8 cellular contexts compared by ENCODE assay signal in the genomic region with DNA sequence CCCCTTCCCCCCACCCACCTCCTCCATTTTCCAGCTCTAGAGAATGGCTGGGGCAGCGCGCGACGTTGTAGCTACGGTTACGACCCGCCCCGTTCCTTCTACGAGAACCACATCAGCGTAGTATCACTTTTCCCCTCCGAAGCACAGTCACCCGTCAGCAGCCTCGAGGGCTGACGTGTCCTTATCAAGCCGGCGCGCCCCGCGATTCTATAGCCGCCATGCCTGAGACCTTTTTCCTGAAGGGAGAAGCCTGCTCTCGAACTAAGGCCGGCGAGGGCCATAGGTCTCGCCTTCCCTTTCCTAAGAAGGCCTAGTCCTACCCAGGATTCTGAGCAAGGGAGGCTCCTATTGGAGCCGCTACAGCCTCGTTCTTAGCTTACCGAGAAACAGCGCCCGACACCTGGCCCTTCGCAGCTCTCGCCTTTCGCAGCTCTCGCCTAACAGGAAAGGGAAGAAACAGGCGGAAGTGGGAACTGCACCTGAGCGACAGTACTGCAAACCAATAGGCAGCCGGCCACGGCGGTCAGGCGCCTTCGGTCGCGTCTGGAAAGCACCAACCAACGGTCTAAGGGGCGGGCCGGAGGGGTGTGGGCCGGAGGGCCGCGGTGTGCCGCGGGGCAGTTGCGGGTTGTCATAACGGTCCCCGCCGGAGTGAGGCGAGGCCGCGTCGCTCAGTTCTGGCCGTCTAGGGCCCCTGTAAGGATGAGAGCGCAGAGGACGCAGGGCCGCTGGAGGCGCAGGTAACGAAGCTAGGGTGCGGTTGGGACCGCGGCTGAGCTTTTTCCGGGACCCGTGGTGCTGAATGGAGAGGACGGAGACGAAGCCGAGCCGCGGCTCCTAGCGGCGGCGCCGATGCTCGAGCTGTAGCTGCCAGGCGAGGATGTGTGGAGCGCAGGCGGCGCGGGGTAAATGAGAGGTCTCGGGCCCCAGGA. TPM values are rescaled to one million over a fixed set of nuclear protein-coding genes. Genes with fewer than 3 reads are reported as not detected.
DNase-seq lines count a peak whose midpoint lies in the region; ATAC-seq and TF ChIP-seq lines count a peak whose summit lies in the region.

A gene (plus strand): TSS at position 618 of the 932 bp plus-strand sequence. CDS start 470 bp downstream, outside the sequence.
A gene (minus strand): TSS at position 445 of the 932 bp plus-strand sequence. CDS start 1,522 bp downstream, outside the sequence.

- ATAC-seq in HG03460 (IDR thresholded peaks at IDR 0.05; ENCODE audit: unreplicated experiment) (peak; percentile 97), left colon (peak; percentile 91)

- peaks cover 66 to 85% (median 79%) of the 10 kb centered on the region in 11 experiments for H4K20me1 ChIP-seq in BLaER1 treated with 17β-estradiol and CSF1 and Interleukin-3, amounts not matched to agents 10 nM and 100 nM

- peaks cover 38 to 63% (median 52%) of the 10 kb centered on the region in 10 experiments for H3K4me1 ChIP-seq in BLaER1 treated with 17β-estradiol and CSF1 and Interleukin-3, amounts not matched to agents 10 nM and 100 nM
- H3K4me1 ChIP-seq in colonic mucosa = peaks cover 9% of the 10 kb centered on the region

- peak within 1 kb of the TSS; percentile 92 to 98 (median 95) for H3K27ac ChIP-seq in BLaER1 treated with 17β-estradiol and CSF1 and Interleukin-3, amounts not matched to agents 10 nM and 100 nM
- peak within 1 kb of the TSS; percentile 96 for H3K27ac ChIP-seq in colonic mucosa

- peak within 1 kb of the TSS; percentile 97 to 99 (median 98) for H3K4me2 ChIP-seq in BLaER1 treated with 17β-estradiol and CSF1 and Interleukin-3, amounts not matched to agents 10 nM and 100 nM

- peaks cover 21 to 73% (median 59%) of the 10 kb centered on the region in 11 experiments for H3K36me3 ChIP-seq in BLaER1 treated with 17β-estradiol and CSF1 and Interleukin-3, amounts not matched to agents 10 nM and 100 nM
- no peaks in the 10 kb centered on the region for H3K36me3 ChIP-seq in colonic mucosa

- intact Hi-C loops in colonic mucosa (cut with DNase I) = loop anchor here (5.0 kb wide), 1 partner anchor 33 kb away; a partner anchor contains a TSS
- intact Hi-C loops in left colon (cut with DNase I, micrococcal nuclease) = no loop called here

- peak within 1 kb of the TSS; percentile 73 to 94 (median 86) for H3K4me3 ChIP-seq in BLaER1 treated with 17β-estradiol and CSF1 and Interleukin-3, amounts not matched to agents 10 nM and 100 nM
- peak within 1 kb of the TSS; percentile 68 for H3K4me3 ChIP-seq in colonic mucosa

- peak; percentile 72 for DNase-seq in GM19240 (ENCODE audit: insufficient read length, low spot score)
- DNase-seq in NCI-H524 treated with DMSO at 0.1 percent for 48 hours (lab: John Stamatoyannopoulos, UW) = peak; percentile 98
- peak; percentile 96 for DNase-seq in activated CD4-positive, alpha-beta T cell treated with anti-CD3 and anti-CD28 coated beads for 48 hours
- peak; percentile 99 for DNase-seq in colonic mucosa
- DNase-seq in left colon = peak; percentile 97 to 99
- peak; percentile 95 for DNase-seq in stimulated activated CD4-positive, alpha-beta T cell treated with anti-CD3 and anti-CD28 coated beads, Interleukin-1b, Interleukin-23, amount 100 ng/mL, for 48 hours

- H3K27me3 ChIP-seq in BLaER1 treated with 17β-estradiol and CSF1 and Interleukin-3, amounts not matched to agents 10 nM and 100 nM = no peaks in the 10 kb centered on the region
- H3K27me3 ChIP-seq in colonic mucosa = no peaks in the 10 kb centered on the region

- H3K9ac ChIP-seq in BLaER1 treated with 17β-estradiol and CSF1 and Interleukin-3, amounts not matched to agents 10 nM and 100 nM = peak within 1 kb of the TSS; percentile 90 to 98 (median 95)
- peak within 1 kb of the TSS; percentile 89 to 99 for H3K9ac ChIP-seq in colonic mucosa (ENCODE audit: low read depth in 2 of 2, low read length in 2 of 2)

- no peak for TF ChIP-seq CTCF in colonic mucosa (IDR thresholded peaks at IDR 0.05)

- no peaks in the 10 kb centered on the region for H3K9me3 ChIP-seq in BLaER1 treated with 17β-estradiol and CSF1 and Interleukin-3, amounts not matched to agents 10 nM and 100 nM (replicated peaks in 1 of 11)
- H3K9me3 ChIP-seq in colonic mucosa = no peaks in the 10 kb centered on the region

RNA-seq across cellular contexts. Expression of the first gene that starts in this region (rescaled TPM):
- total RNA-seq in colonic mucosa (10 to 100 TPM; 44.9 to 47.3 TPM), left colon (10 to 100 TPM; 50.5 to 70.4 TPM)

RNA-seq across cellular contexts. Expression of the second gene that starts in this region (rescaled TPM):
- total RNA-seq in colonic mucosa (100 to 1,000 TPM; 197 to 198 TPM), left colon (100 to 1,000 TPM; 195 to 213 TPM)

Comparison
In these comparisons a context has a peak if more than half of its experiments do, and no peak if none do; other contexts are left out.
1. Peak in every context shown above with its lines: DNase-seq, ATAC-seq, H3K4me3 ChIP-seq and H3K27ac ChIP-seq.